In the genomic region with DNA sequence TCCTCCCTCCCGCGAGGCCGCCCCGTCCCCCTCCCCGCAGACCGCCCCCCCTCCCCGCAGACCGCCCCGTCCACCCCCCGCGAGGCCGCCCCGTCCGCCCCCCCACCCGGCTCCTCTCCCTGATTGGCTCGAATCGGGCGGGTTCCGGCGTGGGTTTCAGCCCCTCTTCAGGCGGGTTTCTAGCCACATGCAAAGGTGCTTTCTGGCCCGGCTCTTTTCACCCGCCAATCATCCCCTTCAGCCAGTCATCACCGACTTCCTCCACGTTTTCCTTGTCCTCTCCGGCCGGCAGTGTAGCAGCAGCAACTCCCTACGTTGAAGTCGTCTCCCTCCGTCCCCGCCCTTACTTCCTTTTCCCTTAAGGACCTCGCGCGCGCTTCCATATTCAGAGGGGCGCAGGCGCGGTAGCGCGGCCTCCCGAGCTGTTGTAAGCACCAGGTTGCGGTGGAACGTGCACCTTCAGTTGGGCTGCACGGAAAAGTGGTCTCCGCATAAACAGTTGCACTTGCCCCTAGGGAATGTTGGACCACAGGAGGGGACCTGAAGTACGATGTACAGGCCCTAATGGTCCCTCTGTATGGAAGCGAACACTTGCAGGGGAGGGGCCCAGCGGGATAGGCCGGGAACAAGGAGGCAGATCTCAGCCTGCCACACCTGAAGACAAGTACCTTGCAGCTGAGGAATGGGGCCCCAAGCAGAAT, we compare ENCODE assay signal across 1 cellular context.
TF ChIP-seq lines count a peak whose summit lies in the region.

No MANE protein-coding gene starts in this region.

TF ChIP-seq in HEK293, 187 proteins besides CTCF, POLR2A, EP300 and RAD21 (continued from another document and continues in another):
- TF ChIP-seq, protein P1, sequence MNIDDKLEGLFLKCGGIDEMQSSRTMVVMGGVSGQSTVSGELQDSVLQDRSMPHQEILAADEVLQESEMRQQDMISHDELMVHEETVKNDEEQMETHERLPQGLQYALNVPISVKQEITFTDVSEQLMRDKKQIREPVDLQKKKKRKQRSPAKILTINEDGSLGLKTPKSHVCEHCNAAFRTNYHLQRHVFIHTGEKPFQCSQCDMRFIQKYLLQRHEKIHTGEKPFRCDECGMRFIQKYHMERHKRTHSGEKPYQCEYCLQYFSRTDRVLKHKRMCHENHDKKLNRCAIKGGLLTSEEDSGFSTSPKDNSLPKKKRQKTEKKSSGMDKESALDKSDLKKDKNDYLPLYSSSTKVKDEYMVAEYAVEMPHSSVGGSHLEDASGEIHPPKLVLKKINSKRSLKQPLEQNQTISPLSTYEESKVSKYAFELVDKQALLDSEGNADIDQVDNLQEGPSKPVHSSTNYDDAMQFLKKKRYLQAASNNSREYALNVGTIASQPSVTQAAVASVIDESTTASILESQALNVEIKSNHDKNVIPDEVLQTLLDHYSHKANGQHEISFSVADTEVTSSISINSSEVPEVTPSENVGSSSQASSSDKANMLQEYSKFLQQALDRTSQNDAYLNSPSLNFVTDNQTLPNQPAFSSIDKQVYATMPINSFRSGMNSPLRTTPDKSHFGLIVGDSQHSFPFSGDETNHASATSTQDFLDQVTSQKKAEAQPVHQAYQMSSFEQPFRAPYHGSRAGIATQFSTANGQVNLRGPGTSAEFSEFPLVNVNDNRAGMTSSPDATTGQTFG (tag by site-specific recombination; IDR thresholded peaks at IDR 0.05; ENCODE audit: borderline replicate concordance), result no peak
- no peak for TF ChIP-seq ZFP69B (tag by site-specific recombination; IDR thresholded peaks at IDR 0.05)
- no peak for TF ChIP-seq ZBTB21 (tag by site-specific recombination; IDR thresholded peaks at IDR 0.05)
- TF ChIP-seq, protein P2, sequence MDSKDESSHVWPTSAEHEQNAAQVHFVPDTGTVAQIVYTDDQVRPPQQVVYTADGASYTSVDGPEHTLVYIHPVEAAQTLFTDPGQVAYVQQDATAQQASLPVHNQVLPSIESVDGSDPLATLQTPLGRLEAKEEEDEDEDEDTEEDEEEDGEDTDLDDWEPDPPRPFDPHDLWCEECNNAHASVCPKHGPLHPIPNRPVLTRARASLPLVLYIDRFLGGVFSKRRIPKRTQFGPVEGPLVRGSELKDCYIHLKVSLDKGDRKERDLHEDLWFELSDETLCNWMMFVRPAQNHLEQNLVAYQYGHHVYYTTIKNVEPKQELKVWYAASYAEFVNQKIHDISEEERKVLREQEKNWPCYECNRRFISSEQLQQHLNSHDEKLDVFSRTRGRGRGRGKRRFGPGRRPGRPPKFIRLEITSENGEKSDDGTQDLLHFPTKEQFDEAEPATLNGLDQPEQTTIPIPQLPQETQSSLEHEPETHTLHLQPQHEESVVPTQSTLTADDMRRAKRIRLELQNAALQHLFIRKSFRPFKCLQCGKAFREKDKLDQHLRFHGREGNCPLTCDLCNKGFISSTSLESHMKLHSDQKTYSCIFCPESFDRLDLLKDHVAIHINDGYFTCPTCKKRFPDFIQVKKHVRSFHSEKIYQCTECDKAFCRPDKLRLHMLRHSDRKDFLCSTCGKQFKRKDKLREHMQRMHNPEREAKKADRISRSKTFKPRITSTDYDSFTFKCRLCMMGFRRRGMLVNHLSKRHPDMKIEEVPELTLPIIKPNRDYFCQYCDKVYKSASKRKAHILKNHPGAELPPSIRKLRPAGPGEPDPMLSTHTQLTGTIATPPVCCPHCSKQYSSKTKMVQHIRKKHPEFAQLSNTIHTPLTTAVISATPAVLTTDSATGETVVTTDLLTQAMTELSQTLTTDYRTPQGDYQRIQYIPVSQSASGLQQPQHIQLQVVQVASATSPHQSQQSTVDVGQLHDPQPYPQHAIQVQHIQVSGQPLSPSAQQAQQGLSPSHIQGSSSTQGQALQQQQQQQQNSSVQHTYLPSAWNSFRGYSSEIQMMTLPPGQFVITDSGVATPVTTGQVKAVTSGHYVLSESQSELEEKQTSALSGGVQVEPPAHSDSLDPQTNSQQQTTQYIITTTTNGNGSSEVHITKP (tag by site-specific recombination; IDR thresholded peaks at IDR 0.05), result peak; percentile 96
- peak; percentile 25 for TF ChIP-seq ZBTB17 (tag by site-specific recombination; IDR thresholded peaks at IDR 0.05)
- TF ChIP-seq BCL11B (tag by site-specific recombination; IDR thresholded peaks at IDR 0.05; ENCODE audit: low read depth), result no peak
- no peak for TF ChIP-seq ZNF670 (tag by site-specific recombination; IDR thresholded peaks at IDR 0.05; ENCODE audit: low read depth)
- no peak for TF ChIP-seq ZNF112 (tag by site-specific recombination; IDR thresholded peaks at IDR 0.05)
- no peak for TF ChIP-seq ZNF555 (tag by site-specific recombination; conservative IDR thresholded peaks at IDR 0.05)
- TF ChIP-seq, protein P3, sequence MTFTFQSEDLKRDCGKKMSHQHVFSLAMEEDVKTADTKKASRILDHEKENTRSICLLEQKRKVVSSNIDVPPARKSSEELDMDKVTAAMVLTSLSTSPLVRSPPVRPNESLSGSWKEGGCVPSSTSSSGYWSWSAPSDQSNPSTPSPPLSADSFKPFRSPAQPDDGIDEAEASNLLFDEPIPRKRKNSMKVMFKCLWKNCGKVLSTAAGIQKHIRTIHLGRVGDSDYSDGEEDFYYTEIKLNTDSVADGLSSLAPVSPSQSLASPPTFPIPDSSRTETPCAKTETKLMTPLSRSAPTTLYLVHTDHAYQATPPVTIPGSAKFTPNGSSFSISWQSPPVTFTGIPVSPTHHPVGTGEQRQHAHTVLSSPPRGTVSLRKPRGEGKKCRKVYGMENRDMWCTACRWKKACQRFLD (tag by site-specific recombination; IDR thresholded peaks at IDR 0.05), result no peak
- TF ChIP-seq ZNF174 (tag by site-specific recombination; IDR thresholded peaks at IDR 0.05), result no peak
- TF ChIP-seq ZNF76 (tag by site-specific recombination; IDR thresholded peaks at IDR 0.05; ENCODE audit: borderline replicate concordance, low read depth), result peak; percentile 50; the same call in 1 of the 2 replicates
- no peak for TF ChIP-seq ZNF843 (tag by site-specific recombination; IDR thresholded peaks at IDR 0.05)
- TF ChIP-seq RBAK (tag by site-specific recombination; IDR thresholded peaks at IDR 0.05), result no peak
- no peak for TF ChIP-seq ZNF133 (tag by site-specific recombination; IDR thresholded peaks at IDR 0.05)
- TF ChIP-seq ZEB2 (tag by site-specific recombination; IDR thresholded peaks at IDR 0.05), result 0 out of 2 replicates have a peak, but pooled peaks have one; percentile 37
- TF ChIP-seq SP3 (tag by site-specific recombination; IDR thresholded peaks at IDR 0.05), result peak; percentile 73
- TF ChIP-seq, protein P4, sequence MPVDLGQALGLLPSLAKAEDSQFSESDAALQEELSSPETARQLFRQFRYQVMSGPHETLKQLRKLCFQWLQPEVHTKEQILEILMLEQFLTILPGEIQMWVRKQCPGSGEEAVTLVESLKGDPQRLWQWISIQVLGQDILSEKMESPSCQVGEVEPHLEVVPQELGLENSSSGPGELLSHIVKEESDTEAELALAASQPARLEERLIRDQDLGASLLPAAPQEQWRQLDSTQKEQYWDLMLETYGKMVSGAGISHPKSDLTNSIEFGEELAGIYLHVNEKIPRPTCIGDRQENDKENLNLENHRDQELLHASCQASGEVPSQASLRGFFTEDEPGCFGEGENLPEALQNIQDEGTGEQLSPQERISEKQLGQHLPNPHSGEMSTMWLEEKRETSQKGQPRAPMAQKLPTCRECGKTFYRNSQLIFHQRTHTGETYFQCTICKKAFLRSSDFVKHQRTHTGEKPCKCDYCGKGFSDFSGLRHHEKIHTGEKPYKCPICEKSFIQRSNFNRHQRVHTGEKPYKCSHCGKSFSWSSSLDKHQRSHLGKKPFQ (tag by site-specific recombination; IDR thresholded peaks at IDR 0.05), result no peak
- TF ChIP-seq, protein P5, sequence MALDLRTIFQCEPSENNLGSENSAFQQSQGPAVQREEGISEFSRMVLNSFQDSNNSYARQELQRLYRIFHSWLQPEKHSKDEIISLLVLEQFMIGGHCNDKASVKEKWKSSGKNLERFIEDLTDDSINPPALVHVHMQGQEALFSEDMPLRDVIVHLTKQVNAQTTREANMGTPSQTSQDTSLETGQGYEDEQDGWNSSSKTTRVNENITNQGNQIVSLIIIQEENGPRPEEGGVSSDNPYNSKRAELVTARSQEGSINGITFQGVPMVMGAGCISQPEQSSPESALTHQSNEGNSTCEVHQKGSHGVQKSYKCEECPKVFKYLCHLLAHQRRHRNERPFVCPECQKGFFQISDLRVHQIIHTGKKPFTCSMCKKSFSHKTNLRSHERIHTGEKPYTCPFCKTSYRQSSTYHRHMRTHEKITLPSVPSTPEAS (tag by site-specific recombination; IDR thresholded peaks at IDR 0.05), result no peak
- no peak for TF ChIP-seq ZNF37A (tag by site-specific recombination; IDR thresholded peaks at IDR 0.05)
- no peak for TF ChIP-seq ZNF544 (tag by site-specific recombination; IDR thresholded peaks at IDR 0.05)
- TF ChIP-seq, protein P6, sequence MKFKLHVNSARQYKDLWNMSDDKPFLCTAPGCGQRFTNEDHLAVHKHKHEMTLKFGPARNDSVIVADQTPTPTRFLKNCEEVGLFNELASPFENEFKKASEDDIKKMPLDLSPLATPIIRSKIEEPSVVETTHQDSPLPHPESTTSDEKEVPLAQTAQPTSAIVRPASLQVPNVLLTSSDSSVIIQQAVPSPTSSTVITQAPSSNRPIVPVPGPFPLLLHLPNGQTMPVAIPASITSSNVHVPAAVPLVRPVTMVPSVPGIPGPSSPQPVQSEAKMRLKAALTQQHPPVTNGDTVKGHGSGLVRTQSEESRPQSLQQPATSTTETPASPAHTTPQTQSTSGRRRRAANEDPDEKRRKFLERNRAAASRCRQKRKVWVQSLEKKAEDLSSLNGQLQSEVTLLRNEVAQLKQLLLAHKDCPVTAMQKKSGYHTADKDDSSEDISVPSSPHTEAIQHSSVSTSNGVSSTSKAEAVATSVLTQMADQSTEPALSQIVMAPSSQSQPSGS (tag by site-specific recombination; IDR thresholded peaks at IDR 0.05; ENCODE audit: low read depth), result no peak
- peak; percentile 47 for TF ChIP-seq ZBTB48 (tag by site-specific recombination; IDR thresholded peaks at IDR 0.05)
- TF ChIP-seq TRIM28 (IDR thresholded peaks at IDR 0.05; ENCODE audit: borderline replicate concordance, low read length), result peak; percentile 45; the same call in 1 of the 2 replicates
- 0 out of 2 replicates have a peak, but pooled peaks have one; percentile 11 for TF ChIP-seq ZNF629 (tag by site-specific recombination; IDR thresholded peaks at IDR 0.05)
- no peak for TF ChIP-seq OSR2 (tag by site-specific recombination; IDR thresholded peaks at IDR 0.05)
- no peak for TF ChIP-seq ZNF473 (tag by site-specific recombination; IDR thresholded peaks at IDR 0.05)
- TF ChIP-seq BCL11A (tag by site-specific recombination; IDR thresholded peaks at IDR 0.05; ENCODE audit: low read depth), result no peak
- TF ChIP-seq, protein P7, sequence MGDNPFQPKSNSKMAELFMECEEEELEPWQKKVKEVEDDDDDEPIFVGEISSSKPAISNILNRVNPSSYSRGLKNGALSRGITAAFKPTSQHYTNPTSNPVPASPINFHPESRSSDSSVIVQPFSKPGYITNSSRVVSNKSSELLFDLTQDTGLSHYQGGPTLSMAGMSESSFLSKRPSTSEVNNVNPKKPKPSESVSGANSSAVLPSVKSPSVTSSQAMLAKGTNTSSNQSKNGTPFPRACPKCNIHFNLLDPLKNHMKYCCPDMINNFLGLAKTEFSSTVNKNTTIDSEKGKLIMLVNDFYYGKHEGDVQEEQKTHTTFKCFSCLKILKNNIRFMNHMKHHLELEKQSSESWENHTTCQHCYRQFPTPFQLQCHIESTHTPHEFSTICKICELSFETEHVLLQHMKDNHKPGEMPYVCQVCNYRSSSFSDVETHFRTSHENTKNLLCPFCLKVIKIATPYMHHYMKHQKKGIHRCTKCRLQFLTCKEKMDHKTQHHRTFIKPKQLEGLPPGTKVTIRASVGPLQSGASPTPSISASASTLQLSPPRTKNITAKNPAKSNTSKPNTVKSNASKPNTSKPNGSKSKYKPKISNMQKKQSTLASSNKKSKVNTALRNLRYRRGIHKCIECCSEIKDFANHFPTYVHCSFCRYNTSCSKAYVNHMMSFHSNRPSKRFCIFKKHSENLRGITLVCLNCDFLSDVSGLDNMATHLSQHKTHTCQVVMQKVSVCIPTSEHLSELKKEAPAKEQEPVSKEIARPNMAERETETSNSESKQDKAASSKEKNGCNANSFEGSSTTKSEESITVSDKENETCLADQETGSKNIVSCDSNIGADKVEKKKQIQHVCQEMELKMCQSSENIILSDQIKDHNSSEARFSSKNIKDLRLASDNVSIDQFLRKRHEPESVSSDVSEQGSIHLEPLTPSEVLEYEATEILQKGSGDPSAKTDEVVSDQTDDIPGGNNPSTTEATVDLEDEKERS (tag by site-specific recombination; IDR thresholded peaks at IDR 0.05), result no peak
- peak; percentile 97 for TF ChIP-seq IKZF3 (tag by site-specific recombination; IDR thresholded peaks at IDR 0.05)
- TF ChIP-seq ZNF169 (tag by site-specific recombination; IDR thresholded peaks at IDR 0.05), result no peak
- no peak for TF ChIP-seq ZNF239 (tag by site-specific recombination; IDR thresholded peaks at IDR 0.05)
- TF ChIP-seq HOXC10 (CRISPR knock-in tag; IDR thresholded peaks at IDR 0.05), result no peak
- TF ChIP-seq, protein P8, sequence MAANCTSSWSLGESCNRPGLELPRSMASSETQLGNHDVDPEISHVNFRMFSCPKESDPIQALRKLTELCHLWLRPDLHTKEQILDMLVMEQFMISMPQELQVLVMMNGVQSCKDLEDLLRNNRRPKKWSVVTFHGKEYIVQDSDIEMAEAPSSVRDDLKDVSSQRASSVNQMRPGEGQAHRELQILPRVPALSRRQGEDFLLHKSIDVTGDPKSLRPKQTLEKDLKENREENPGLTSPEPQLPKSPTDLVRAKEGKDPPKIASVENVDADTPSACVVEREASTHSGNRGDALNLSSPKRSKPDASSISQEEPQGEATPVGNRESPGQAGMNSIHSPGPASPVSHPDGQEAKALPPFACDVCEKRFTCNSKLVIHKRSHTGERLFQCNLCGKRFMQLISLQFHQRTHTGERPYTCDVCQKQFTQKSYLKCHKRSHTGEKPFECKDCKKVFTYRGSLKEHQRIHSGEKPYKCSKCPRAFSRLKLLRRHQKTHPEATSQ (tag by site-specific recombination; IDR thresholded peaks at IDR 0.05), result no peak
- no peak for TF ChIP-seq YY1 (tag by site-specific recombination; IDR thresholded peaks at IDR 0.05)
- TF ChIP-seq, protein P9, sequence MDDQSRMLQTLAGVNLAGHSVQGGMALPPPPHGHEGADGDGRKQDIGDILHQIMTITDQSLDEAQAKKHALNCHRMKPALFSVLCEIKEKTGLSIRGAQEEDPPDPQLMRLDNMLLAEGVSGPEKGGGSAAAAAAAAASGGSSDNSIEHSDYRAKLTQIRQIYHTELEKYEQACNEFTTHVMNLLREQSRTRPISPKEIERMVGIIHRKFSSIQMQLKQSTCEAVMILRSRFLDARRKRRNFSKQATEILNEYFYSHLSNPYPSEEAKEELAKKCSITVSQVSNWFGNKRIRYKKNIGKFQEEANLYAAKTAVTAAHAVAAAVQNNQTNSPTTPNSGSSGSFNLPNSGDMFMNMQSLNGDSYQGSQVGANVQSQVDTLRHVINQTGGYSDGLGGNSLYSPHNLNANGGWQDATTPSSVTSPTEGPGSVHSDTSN (CRISPR knock-in tag; IDR thresholded peaks at IDR 0.05), result peak; percentile 63; the same call in 1 of the 2 replicates
- peak; percentile 55 for TF ChIP-seq ZNF335 (tag by site-specific recombination; conservative IDR thresholded peaks at IDR 0.05)
- no peak for TF ChIP-seq ZNF211 (tag by site-specific recombination; IDR thresholded peaks at IDR 0.05; ENCODE audit: low read depth)
- 0 out of 2 replicates have a peak, but pooled peaks have one; percentile 48 for TF ChIP-seq ZNF561 (tag by site-specific recombination; IDR thresholded peaks at IDR 0.05; ENCODE audit: borderline replicate concordance)
- TF ChIP-seq ZNF792 (tag by site-specific recombination; IDR thresholded peaks at IDR 0.05), result no peak
- peak; percentile 55; the same call in 1 of the 2 replicates for TF ChIP-seq ZXDB (tag by site-specific recombination; IDR thresholded peaks at IDR 0.05)
- TF ChIP-seq GLIS1 (tag by site-specific recombination; IDR thresholded peaks at IDR 0.05), result peak; percentile 49; the same call in 1 of the 2 replicates
- TF ChIP-seq ZNF707 (tag by site-specific recombination; IDR thresholded peaks at IDR 0.05), result no peak
- peak; percentile 94 for TF ChIP-seq SP2 (tag by site-specific recombination; IDR thresholded peaks at IDR 0.05)
- no peak for TF ChIP-seq ZNF626 (tag by site-specific recombination; IDR thresholded peaks at IDR 0.05)
